In genomic region chr12:56350662-56351061, GRCh38 we compare ENCODE assay signal across 22 cellular contexts. TPM values are rescaled to one million over a fixed set of nuclear protein-coding genes. Genes with fewer than 3 reads are reported as not detected.
"Had no signal": no experiment of that assay in that cellular context is flagged by ENCODE, and none has a peak within 500 bp of the region (broad histone marks: within the 10 kb centered on the region; RNA-seq: fewer than 3 reads in every experiment).

No MANE protein-coding gene starts in this region.

- H3K9me3 ChIP-seq: body of pancreas, heart right ventricle, psoas muscle, SK-N-SH, thyroid gland had no signal

- H3K27ac Mint-ChIP-seq: activated CD4-positive, alpha-beta T cell treated with anti-CD3 and anti-CD28 coated beads, Interleukin-2, amount 10 ng/mL, durations not matched to agents 7 days and 5 days; memory B cell had no signal

- H3K27me3 Mint-ChIP-seq: activated CD4-positive, alpha-beta T cell treated with anti-CD3 and anti-CD28 coated beads, Interleukin-2, amount 10 ng/mL, durations not matched to agents 7 days and 5 days; memory B cell had no signal

- DNase-seq: activated CD4-positive, alpha-beta T cell treated with anti-CD3 and anti-CD28 coated beads, Interleukin-2, amount 10 ng/mL, durations not matched to agents 7 days and 5 days; activated T-cell treated with anti-CD3 and anti-CD28 coated beads, Interleukin-2, amount 50 U/mL, for 1 hour; amygdala; body of pancreas; caudate nucleus; heart right ventricle; left ventricle myocardium superior; psoas muscle; right cardiac atrium; SHP77; SK-N-SH; stimulated activated CD4-positive, alpha-beta T cell treated with anti-CD3 and anti-CD28 coated beads, Interleukin-4, amount 100 ng/mL, for 1 hour; stimulated activated naive CD4-positive, alpha-beta T cell; thyroid gland had no signal

- H3K27ac ChIP-seq: body of pancreas, heart right ventricle, psoas muscle, skin epidermis, thyroid gland had no signal

- H3K4me1 Mint-ChIP-seq: memory B cell had no signal

- H3K27me3 ChIP-seq: body of pancreas, heart right ventricle, thyroid gland had no signal

- H3K9me3 Mint-ChIP-seq: activated CD4-positive, alpha-beta T cell treated with anti-CD3 and anti-CD28 coated beads, Interleukin-2, amount 10 ng/mL, durations not matched to agents 7 days and 5 days; activated naive CD4-positive, alpha-beta T cell treated with anti-CD3 and anti-CD28 coated beads, Interleukin-2, amount 50 U/mL, for 72 hours; memory B cell had no signal

- H3K4me3 ChIP-seq: body of pancreas, heart right ventricle, psoas muscle, skin epidermis, thyroid gland had no signal

- H3K4me1 ChIP-seq: body of pancreas, heart right ventricle, psoas muscle, thyroid gland had no signal

- ATAC-seq: activated naive CD4-positive, alpha-beta T cell treated with anti-CD3 and anti-CD28 coated beads, Interleukin-2, amount 50 U/mL, for 72 hours; body of pancreas; esophagus mucosa; heart right ventricle; left ventricle myocardium superior; psoas muscle; right cardiac atrium had no signal

- H3K4me3 Mint-ChIP-seq: activated CD4-positive, alpha-beta T cell treated with anti-CD3 and anti-CD28 coated beads, Interleukin-2, amount 10 ng/mL, durations not matched to agents 7 days and 5 days; memory B cell had no signal

RNA-seq across cellular contexts. Expression of gene IL23A, which starts 12.0 kb away (rescaled TPM):
- total RNA-seq: body of pancreas, left ventricle myocardium superior, osteocyte, right cardiac atrium, urinary bladder had no signal

RNA-seq across cellular contexts. Expression of gene APOF, which starts 12.0 kb away (rescaled TPM):
- total RNA-seq: activated CD4-positive, alpha-beta T cell treated with anti-CD3 and anti-CD28 coated beads, Interleukin-2, amount 10 ng/mL, durations not matched to agents 7 days and 5 days; activated naive CD4-positive, alpha-beta T cell treated with anti-CD3 and anti-CD28 coated beads, Interleukin-2, amount 50 U/mL, for 72 hours; body of pancreas; esophagus mucosa; heart right ventricle; left ventricle myocardium superior; mononuclear cell; osteocyte; psoas muscle; right cardiac atrium; T-helper 1 cell treated with Interleukin-12 subunit alpha and Interleukin-12 subunit beta and Interleukin-4 antibody, amounts not matched to agents 30 ng/mL and 1 ng/mL, for 36 hours; thyroid gland; urinary bladder had no signal
- polyA plus RNA-seq: heart right ventricle, psoas muscle, right cardiac atrium, SK-N-SH had no signal
